In genomic region chr1:68254667-68255226, GRCh38 we compare ENCODE assay signal across 19 cellular contexts.
"Had no signal": no experiment of that assay in that cellular context is flagged by ENCODE, and none has a peak within 500 bp of the region (broad histone marks: within the 10 kb centered on the region; RNA-seq: fewer than 3 reads in every experiment).

No MANE protein-coding gene starts in this region.

- H3K4me3 ChIP-seq: colonic mucosa, heart left ventricle, right atrium auricular region, smooth muscle cell, tibial artery, upper lobe of left lung, uterus had no signal

- H3K4me2 ChIP-seq: smooth muscle cell had no signal

- H3K9me3 ChIP-seq: colonic mucosa, upper lobe of left lung, uterus had no signal

- H3K4me1 ChIP-seq: colonic mucosa, heart left ventricle, right atrium auricular region, upper lobe of left lung, uterus had no signal

- H3K27me3 ChIP-seq: colonic mucosa, heart left ventricle, right atrium auricular region, tibial artery, upper lobe of left lung, uterus had no signal

- H3K36me3 ChIP-seq: colonic mucosa, heart left ventricle, right atrium auricular region, tibial artery, upper lobe of left lung, uterus had no signal

- DNase-seq: colonic mucosa; dermis blood vessel endothelial cell; endodermal cell; erythroblast; foreskin melanocyte; heart left ventricle; hypothalamus; kidney glomerular epithelial cell; mesendoderm; naive thymus-derived CD4-positive, alpha-beta T cell; nephron progenitor cell; posterior cingulate gyrus; stimulated activated CD4-positive, alpha-beta T cell treated with anti-CD3 and anti-CD28 coated beads, Interleukin-2, amount 100 ng/mL, for 48 hours; stimulated activated naive CD8-positive, alpha-beta T cell treated with anti-CD3 and anti-CD28 coated beads, Interleukin-15, Interleukin-2, amounts not matched to agents 100 U/mL and 50 U/mL, for 24 hours; tibial artery; upper lobe of left lung; uterus had no signal

- H3K27ac ChIP-seq: colonic mucosa, right atrium auricular region, tibial artery, upper lobe of left lung, uterus had no signal
